ENCODE assay signal across 8 cellular contexts in the genomic region with DNA sequence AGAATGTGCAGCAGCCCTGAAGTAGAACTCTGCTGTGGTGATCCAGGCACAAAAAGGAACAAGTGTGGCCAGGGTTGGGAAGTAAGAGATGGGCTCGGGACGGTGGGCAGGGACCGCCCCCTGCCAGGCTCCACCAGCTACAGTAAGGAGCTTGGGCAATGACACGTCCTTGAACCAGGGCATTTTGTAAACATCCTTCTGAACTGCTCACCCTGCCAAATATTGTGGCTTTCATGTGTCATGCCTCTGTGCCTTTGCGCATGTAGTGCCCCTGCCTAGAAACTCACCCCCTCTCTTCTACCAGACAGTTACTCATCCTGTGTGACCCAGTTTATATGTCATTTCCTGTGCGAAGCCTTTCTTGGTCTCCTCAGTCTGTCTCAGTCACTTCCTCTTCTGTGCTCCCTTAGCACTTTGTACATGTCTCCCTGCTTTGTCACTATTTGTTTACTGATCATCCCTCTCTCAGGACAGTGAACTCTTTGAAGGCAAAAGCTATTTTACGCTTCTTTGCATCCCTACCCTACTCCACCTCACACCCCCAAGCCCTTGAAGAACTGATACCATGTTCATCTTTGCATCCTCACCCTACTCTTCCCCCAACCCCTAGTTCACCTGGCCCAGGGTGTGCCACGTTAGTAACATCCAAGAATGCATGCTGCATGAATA.
DNase-seq lines count a peak whose midpoint lies in the region; ATAC-seq lines count a peak whose summit lies in the region.

No MANE protein-coding gene starts in this region.

- no peak overlapping the region for H3K4me3 ChIP-seq in right cardiac atrium (ENCODE audit: low read length)

- ATAC-seq in GM18519 (IDR thresholded peaks at IDR 0.05; ENCODE audit: low FRiP score, unreplicated experiment), result peak; percentile 100
- ATAC-seq in HG03025 (IDR thresholded peaks at IDR 0.05; ENCODE audit: low FRiP score, unreplicated experiment), result peak; percentile 99
- peak; percentile 62 to 84 for ATAC-seq in right cardiac atrium

- no peaks in the 10 kb centered on the region for H3K9me3 ChIP-seq in right cardiac atrium (ENCODE audit: control insufficient read depth, low read length)

- H3K27me3 ChIP-seq in right cardiac atrium (ENCODE audit: control insufficient read depth, insufficient read depth), result no peaks in the 10 kb centered on the region

- no peak overlapping the region for H3K27ac ChIP-seq in right cardiac atrium (ENCODE audit: low read length)

- intact Hi-C loops in right cardiac atrium (cut with DNase I), result no loop called here
- intact Hi-C loops in posterior cingulate gyrus (cut with DNase I), result no loop called here

- WGBS in right cardiac atrium, result 73% methylated on average over 8 of the region's 8 CpGs

- DNase-seq in RKO (ENCODE audit: low spot score) (peak; percentile 91), right cardiac atrium (peak in 2 of 3 donors; percentile 20 to 39), posterior cingulate gyrus (no peak), DMS79 (lab: John Stamatoyannopoulos, UW) (no peak)
- peak; percentile 65 for DNase-seq in activated T-helper 9 cell treated with anti-CD3 and anti-CD28 coated beads, Interleukin-2, amount 50 U/mL, for 16 hours (ENCODE audit: low read depth)
- DNase-seq in stimulated activated CD4-positive, alpha-beta T cell treated with anti-CD3 and anti-CD28 coated beads, Interleukin-2, amount 100 ng/mL, for 4 hours (ENCODE audit: low read depth), result peak; percentile 78

- H3K4me1 ChIP-seq in right cardiac atrium (ENCODE audit: control insufficient read depth, insufficient read depth, low read length), result no peaks in the 10 kb centered on the region

Comparison
In these comparisons a context has a peak if more than half of its experiments do, and no peak if none do; other contexts are left out.
1. DNase-seq: peak in RKO (single experiment), activated T-helper 9 cell treated with anti-CD3 and anti-CD28 coated beads, Interleukin-2, amount 50 U/mL, for 16 hours (single experiment), right cardiac atrium (2 of 3) and stimulated activated CD4-positive, alpha-beta T cell treated with anti-CD3 and anti-CD28 coated beads, Interleukin-2, amount 100 ng/mL, for 4 hours (single experiment); none in posterior cingulate gyrus (0 of 10) and DMS79 (single experiment).
2. Peak in every context shown above with its lines, with median percentiles within 50 percentile points of each other: ATAC-seq.